ENCODE assay signal across 24 cellular contexts in genomic region chr3:127459891-127460290, GRCh38.
DNase-seq lines count a peak whose midpoint lies in the region; ATAC-seq, FAIRE-seq and TF ChIP-seq lines count a peak whose summit lies in the region.
"Had no signal": no experiment of that assay in that cellular context is flagged by ENCODE, and none has a peak within 500 bp of the region (broad histone marks: within the 10 kb centered on the region; RNA-seq: fewer than 3 reads in every experiment).

No MANE protein-coding gene starts in this region.

- CTCF ChIA-PET in H1 (lab: Charles Lee; ENCODE audit: partially characterized antibody): no interaction called here

- H4K20me1 ChIP-seq in H1 (replicated peaks in 1 of 2; ENCODE audit: control insufficient read depth in 1 of 2, insufficient read depth in 2 of 2, low read length in 2 of 2) (peaks cover 2 to 5% of the 10 kb centered on the region in 2 experiments), osteoblast (ENCODE audit: insufficient read depth, low read length) (no peaks in the 10 kb centered on the region)

- peaks cover 2 to 14% (median 8%) of the 10 kb centered on the region in 4 experiments; a peak in 5 of 7 replicates for H3K4me1 ChIP-seq in H1 (replicated peaks in 1 of 4; ENCODE audit: control insufficient read depth in 3 of 4, insufficient read depth in 4 of 4, low read length in 3 of 4)
- H3K4me1 ChIP-seq in osteoblast (ENCODE audit: insufficient read depth, low read length): peaks cover 14% of the 10 kb centered on the region

- H2AFZ ChIP-seq in H1 (ENCODE audit: low read length) (no peak overlapping the region), osteoblast (ENCODE audit: low read length) (no peak overlapping the region)
- H2AFZ ChIP-seq: GM23248 had no signal

- no peaks in the 10 kb centered on the region for H3K79me1 ChIP-seq in H1 (ENCODE audit: low read depth, low read length)

- H3K14ac ChIP-seq in H1 (ENCODE audit: insufficient read length): no peak overlapping the region

- no peak overlapping the region for H2BK20ac ChIP-seq in H1 (ENCODE audit: low read length)

- POLR2A ChIA-PET in H1 (lab: Charles Lee; ENCODE audit: partially characterized antibody): no interaction called here

- H2AK5ac ChIP-seq in H1 (ENCODE audit: low read depth, low read length): no peak overlapping the region

- H4K8ac ChIP-seq in H1 (ENCODE audit: extremely low read depth, insufficient read depth, low read length): no peak overlapping the region

- TF ChIP-seq EP300 in H1 (IDR thresholded peaks at IDR 0.05; ENCODE audit: borderline replicate concordance in 1 of 2, low read depth in 2 of 2, low read length in 2 of 2): no peak

- no peak for FAIRE-seq in H1 (lab: Jason Lieb, UNC)
- FAIRE-seq: A204.1, GM12892, GM18507, H54 had no signal

- H3K4me1 Mint-ChIP-seq in natural killer cell treated with Interleukin-12 subunit alpha and Interleukin-12 subunit beta and Interleukin-15 and Interleukin-18, amount 100 ng/mL, for 72 hours (ENCODE audit: low read depth in 2 of 2): peaks cover 0 to 7% of the 10 kb centered on the region in 2 donors
- H3K4me1 Mint-ChIP-seq in natural killer cell: peaks cover 0 to 7% of the 10 kb centered on the region in 2 donors

- H3K9me3 ChIP-seq in H1 (ENCODE audit: insufficient read depth in 2 of 2, low read depth in 1 of 2, low read length in 1 of 2): no peaks in the 10 kb centered on the region
- H3K9me3 ChIP-seq in osteoblast (ENCODE audit: low read depth, low read length): no peaks in the 10 kb centered on the region
- H3K9me3 ChIP-seq in MG63: no peaks in the 10 kb centered on the region
- H3K9me3 ChIP-seq: BE2C had no signal

- H3K27me3 Mint-ChIP-seq in natural killer cell treated with Interleukin-12 subunit alpha and Interleukin-12 subunit beta and Interleukin-15 and Interleukin-18, amount 100 ng/mL, for 72 hours: peaks cover 37 to 40% of the 10 kb centered on the region in 2 donors
- peaks cover 42 to 46% of the 10 kb centered on the region in 2 donors for H3K27me3 Mint-ChIP-seq in natural killer cell (ENCODE audit: low read depth in 2 of 2)

- H3K9me3 Mint-ChIP-seq in natural killer cell treated with Interleukin-12 subunit alpha and Interleukin-12 subunit beta and Interleukin-15 and Interleukin-18, amount 100 ng/mL, for 72 hours: no peaks in the 10 kb centered on the region
- H3K9me3 Mint-ChIP-seq in natural killer cell: no peaks in the 10 kb centered on the region
- H3K9me3 Mint-ChIP-seq: CD8-positive, alpha-beta memory T cell; HFFc6 had no signal

- H3K23me2 ChIP-seq in H1 (ENCODE audit: low read depth, low read length): peaks cover 11% of the 10 kb centered on the region; the same call in 1 of the 2 replicates

- H3K36me3 ChIP-seq in H1 (ENCODE audit: control insufficient read depth in 2 of 4, insufficient read depth in 4 of 4, low read length in 3 of 4) (no peaks in the 10 kb centered on the region), osteoblast (ENCODE audit: insufficient read depth, low read length) (no peaks in the 10 kb centered on the region), MG63 (no peaks in the 10 kb centered on the region)
- H3K36me3 ChIP-seq: BE2C had no signal

- H3K27ac Mint-ChIP-seq in natural killer cell treated with Interleukin-12 subunit alpha and Interleukin-12 subunit beta and Interleukin-15 and Interleukin-18, amount 100 ng/mL, for 72 hours: no peak overlapping the region
- no peak overlapping the region for H3K27ac Mint-ChIP-seq in natural killer cell
- H3K27ac Mint-ChIP-seq: CD4-positive, CD25-positive, alpha-beta regulatory T cell; CD8-positive, alpha-beta memory T cell; HFFc6 had no signal

- H3K27me3 ChIP-seq in H1 (replicated peaks in 1 of 4; ENCODE audit: control insufficient read depth in 3 of 4, extremely low read depth in 1 of 4, insufficient read depth in 3 of 4, low read length in 3 of 4) (peaks cover 19 to 34% (median 28%) of the 10 kb centered on the region in 4 experiments), osteoblast (ENCODE audit: insufficient read depth, low read length) (peaks cover 20% of the 10 kb centered on the region), MG63 (no peaks in the 10 kb centered on the region)
- H3K27me3 ChIP-seq: BE2C had no signal

- H2BK12ac ChIP-seq in H1 (ENCODE audit: low read depth, low read length): no peak overlapping the region

- H3K27ac ChIP-seq in H1 (ENCODE audit: low read depth, low read length) (no peak overlapping the region), osteoblast (ENCODE audit: low read depth, low read length) (no peak overlapping the region)
- H3K27ac ChIP-seq: GM23248, HL-60 had no signal

- TF ChIP-seq CTCF in natural killer cell (IDR thresholded peaks at IDR 0.05): no peak
- no peak for TF ChIP-seq CTCF in H1 (IDR thresholded peaks at IDR 0.05; ENCODE audit: control extremely low read depth in 1 of 3, insufficient read depth in 1 of 3, low read depth in 1 of 3, low read length in 3 of 3)
- TF ChIP-seq CTCF in osteoblast (IDR thresholded peaks at IDR 0.05; ENCODE audit: extremely low read depth, low read depth, low read length): no peak

- H4K5ac ChIP-seq in H1 (ENCODE audit: insufficient read length, low read depth, low read length): no peak overlapping the region

- TF ChIP-seq POLR2A in H1 (IDR thresholded peaks at IDR 0.05; ENCODE audit: control extremely low read depth in 1 of 2, low read depth in 2 of 2, low read length in 2 of 2): no peak

- no peak for ATAC-seq in natural killer cell treated with Interleukin-12 subunit alpha and Interleukin-12 subunit beta and Interleukin-15 and Interleukin-18, amount 100 ng/mL, for 72 hours
- no peak for ATAC-seq in natural killer cell

- TF ChIP-seq RAD21 in H1 (IDR thresholded peaks at IDR 0.05 in 1 of 2, conservative IDR thresholded peaks at IDR 0.05 in 1 of 2; ENCODE audit: low read depth in 2 of 2, low read length in 2 of 2): no peak

- H3K4me2 ChIP-seq in H1 (ENCODE audit: insufficient read depth in 1 of 2, low read depth in 2 of 2, low read length in 2 of 2) (no peak overlapping the region), osteoblast (ENCODE audit: insufficient read depth, low read length) (no peak overlapping the region)

- 78% methylated on average over 3 of the region's 3 CpGs; no CpG with 5 or more reads in 1 of the 2 experiments for WGBS in H1 (ENCODE audit: extremely low coverage in 1 of 2, insufficient coverage in 1 of 2, insufficient read length in 1 of 2, insufficient replicate concordance in 2 of 2, low coverage in 1 of 2, low lambda C conversion rate in 2 of 2, missing lambda C conversion rate in 1 of 2), 2 experiments

- H3K9ac ChIP-seq in H1 (replicated peaks in 1 of 4; ENCODE audit: extremely low read depth in 1 of 4, low read depth in 3 of 4, low read length in 3 of 4): no peak overlapping the region
- H3K9ac ChIP-seq: GM23248 had no signal

- intact Hi-C loops in natural killer cell (cut with micrococcal nuclease): loop anchor here (10.0 kb wide), 1 partner anchor 935 kb away; the partner anchor contains the start of gene CHST13

- no peak overlapping the region for H3K56ac ChIP-seq in H1 (replicated peaks; ENCODE audit: insufficient read length, low read depth, low read length)

- no peak overlapping the region for H3K4ac ChIP-seq in H1 (replicated peaks; ENCODE audit: insufficient read length, low read depth, low read length)

- H3K36me3 Mint-ChIP-seq in natural killer cell treated with Interleukin-12 subunit alpha and Interleukin-12 subunit beta and Interleukin-15 and Interleukin-18, amount 100 ng/mL, for 72 hours: no peaks in the 10 kb centered on the region
- no peaks in the 10 kb centered on the region for H3K36me3 Mint-ChIP-seq in natural killer cell
- H3K36me3 Mint-ChIP-seq: CD4-positive, CD25-positive, alpha-beta regulatory T cell had no signal

- H2BK120ac ChIP-seq in H1 (replicated peaks; ENCODE audit: low read depth, low read length): no peak overlapping the region

- H3K4me3 ChIP-seq in H1 (ENCODE audit: extremely low read depth in 1 of 4, insufficient read depth in 2 of 4, low read depth in 3 of 4, low read length in 4 of 4) (no peak overlapping the region), osteoblast (ENCODE audit: insufficient read depth, low read length) (no peak overlapping the region), MG63 (no peak overlapping the region)
- H3K4me3 ChIP-seq: GM23248 had no signal

- H3K4me3 Mint-ChIP-seq in natural killer cell treated with Interleukin-12 subunit alpha and Interleukin-12 subunit beta and Interleukin-15 and Interleukin-18, amount 100 ng/mL, for 72 hours: no peak overlapping the region
- no peak overlapping the region for H3K4me3 Mint-ChIP-seq in natural killer cell
- H3K4me3 Mint-ChIP-seq: CD4-positive, CD25-positive, alpha-beta regulatory T cell; CD8-positive, alpha-beta memory T cell; HFFc6 had no signal

- H3K18ac ChIP-seq in H1 (ENCODE audit: extremely low read depth, low read length): no peak overlapping the region

- 0 out of 2 replicates have a peak overlapping the region, but pooled peaks have one; percentile 53 for H2BK15ac ChIP-seq in H1 (ENCODE audit: low read length)

- H3K79me2 ChIP-seq in H1 (ENCODE audit: control insufficient read depth in 1 of 2, insufficient read depth in 2 of 2, low read length in 2 of 2): no peaks in the 10 kb centered on the region
- no peaks in the 10 kb centered on the region for H3K79me2 ChIP-seq in osteoblast (ENCODE audit: insufficient read depth, low read length)

- peak; percentile 13 for DNase-seq in natural killer cell treated with Interleukin-12 subunit alpha and Interleukin-12 subunit beta and Interleukin-15 and Interleukin-18, amount 100 ng/mL, for 72 hours (ENCODE audit: low spot score)
- DNase-seq in natural killer cell (no peak), H1 (ENCODE audit: low read depth in 1 of 2, low spot score in 2 of 2) (no peak), osteoblast (ENCODE audit: insufficient read length, low spot score, missing footprints) (peak; percentile 44), MG63 (no peak), NCI-H146 treated with DMSO at 0.1 percent for 48 hours (lab: John Stamatoyannopoulos, UW; ENCODE audit: unreplicated experiment) (no peak)
- no peak for DNase-seq in central memory CD4-positive, alpha-beta T cell
- DNase-seq: ACHN; BE2C; C1 segment of cervical spinal cord; CD4-positive, CD25-positive, alpha-beta regulatory T cell; CD8-positive, alpha-beta memory T cell; COR-L47; DMS153; DMS79; GDM1; GM23248; HCEC 1CT; HFFc6 had no signal

- no peak overlapping the region for H4K91ac ChIP-seq in H1 (replicated peaks; ENCODE audit: insufficient read length, low read length)

- H2BK5ac ChIP-seq in H1 (ENCODE audit: low read depth, low read length): no peak overlapping the region

- no peak overlapping the region for H3K23ac ChIP-seq in H1 (ENCODE audit: insufficient read length)

TF ChIP-seq in H1, 55 proteins besides CTCF, POLR2A, EP300 and RAD21:
- TF ChIP-seq SAP30 (IDR thresholded peaks at IDR 0.05; ENCODE audit: insufficient read depth, insufficient replicate concordance, low read length) (no peak), POU5F1 (IDR thresholded peaks at IDR 0.05; ENCODE audit: low read depth, low read length) (no peak)

Comparison
In these comparisons a context has a peak if more than half of its experiments do, and no peak if none do; other contexts are left out.
1. DNase-seq: peak in natural killer cell treated with Interleukin-12 subunit alpha and Interleukin-12 subunit beta and Interleukin-15 and Interleukin-18, amount 100 ng/mL, for 72 hours (single experiment) and osteoblast (single experiment); none in natural killer cell (single experiment), H1 (0 of 2), MG63 (single experiment), NCI-H146 treated with DMSO at 0.1 percent for 48 hours (single experiment) and central memory CD4-positive, alpha-beta T cell (single experiment).